ENCODE assay signal across 8 cellular contexts in the genomic region with DNA sequence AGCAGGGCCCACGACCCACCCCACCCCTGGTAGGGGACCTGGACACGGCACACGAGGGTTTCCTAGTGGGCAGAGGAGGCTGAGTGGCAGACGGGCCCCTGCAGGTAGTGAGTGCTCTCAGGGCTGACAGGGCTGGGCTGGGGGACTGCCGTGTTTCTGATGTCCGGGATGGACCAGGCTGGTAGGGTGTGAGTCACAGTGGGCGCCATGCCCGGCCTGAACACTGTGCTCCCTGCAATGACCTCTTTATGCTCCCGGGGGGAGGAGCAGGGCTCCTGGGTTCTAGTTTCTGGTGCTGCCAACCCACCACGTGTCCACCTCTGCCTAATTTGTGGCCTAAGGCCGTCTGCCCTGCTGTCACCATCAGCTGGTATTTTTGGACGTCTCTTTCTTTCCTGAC. TPM values are rescaled to one million over a fixed set of nuclear protein-coding genes. Genes with fewer than 3 reads are reported as not detected.
DNase-seq lines count a peak whose midpoint lies in the region; TF ChIP-seq lines count a peak whose summit lies in the region.

No MANE protein-coding gene starts in this region.

- peak overlapping the region in 8 of 10 experiments; percentile 52 to 73 (median 58); a peak in 13 of 20 replicates for H3K4me3 ChIP-seq in BLaER1 treated with 17β-estradiol and CSF1 and Interleukin-3, amounts not matched to agents 10 nM and 100 nM
- peak overlapping the region; percentile 67 for H3K4me3 ChIP-seq in PC-9
- peak overlapping the region; percentile 58 to 84 for H3K4me3 ChIP-seq in esophagus (ENCODE audit: low read depth in 1 of 2, low read length in 2 of 2)

- in situ Hi-C loops in GM13977 (cut with MboI; ENCODE audit: low pct_unique_long_range_greater_than_20kb, low sequenced_read_pairs, unreplicated experiment), result no loop called here

- no peak for TF ChIP-seq CTCF in PC-9 (conservative IDR thresholded peaks at IDR 0.05)
- no peak for TF ChIP-seq CTCF in GM13977 (IDR thresholded peaks at IDR 0.05; ENCODE audit: extremely low read depth, insufficient read depth, missing control alignments)

- DNase-seq in PC-9, result peak; percentile 74 to 84
- DNase-seq in mucosa of gallbladder (ENCODE audit: low spot score), result peak; percentile 44
- DNase-seq in germinal center (ENCODE audit: low spot score), result no peak
- DNase-seq in GM13977 (ENCODE audit: low spot score), result no peak
- DNase-seq in GM19238 (ENCODE audit: insufficient read length, low spot score), result no peak
- no peak for DNase-seq in mesenteric fat pad (ENCODE audit: low spot score)

- H2AFZ ChIP-seq in PC-9, result peak overlapping the region; percentile 55; the same call in 1 of the 2 replicates

- H3K4me2 ChIP-seq in BLaER1 treated with 17β-estradiol and CSF1 and Interleukin-3, amounts not matched to agents 10 nM and 100 nM, result peak overlapping the region; percentile 88 to 99 (median 95)
- H3K4me2 ChIP-seq in PC-9, result peak overlapping the region; percentile 95

- H3K27ac ChIP-seq in BLaER1 treated with 17β-estradiol and CSF1 and Interleukin-3, amounts not matched to agents 10 nM and 100 nM, result no peak overlapping the region
- H3K27ac ChIP-seq in PC-9, result peak overlapping the region; percentile 38
- peak overlapping the region; percentile 65 to 92 for H3K27ac ChIP-seq in esophagus (ENCODE audit: low read depth in 2 of 2, low read length in 1 of 2)

- no peaks in the 10 kb centered on the region for H3K9me2 ChIP-seq in PC-9 (ENCODE audit: insufficient read depth)

- CTCF ChIA-PET in PC-9 (lab: Charles Lee), result no interaction called here

- BruUV-seq in PC-9 (replicated peaks; lab: Mats Ljungman, UMichigan), result no TSS peak

- H3F3A ChIP-seq in PC-9 (ENCODE audit: insufficient read depth, low read depth), result peaks cover 36% of the 10 kb centered on the region

- intact Hi-C loops in PC-9 (cut with micrococcal nuclease; ENCODE audit: unreplicated experiment), result loop anchor here (1.0 to 5.0 kb wide), 2 partner anchors 10 to 413 kb away; no protein-coding TSS in a partner anchor

- peaks cover 16 to 32% (median 21%) of the 10 kb centered on the region in 11 experiments for H3K36me3 ChIP-seq in BLaER1 treated with 17β-estradiol and CSF1 and Interleukin-3, amounts not matched to agents 10 nM and 100 nM
- H3K36me3 ChIP-seq in PC-9 (ENCODE audit: low read depth) (no peaks in the 10 kb centered on the region), esophagus (ENCODE audit: control insufficient read depth in 2 of 2, insufficient read depth in 2 of 2, low read length in 1 of 2) (peaks cover 10 to 16% of the 10 kb centered on the region in 2 donors)

- H3K9ac ChIP-seq in BLaER1 treated with 17β-estradiol and CSF1 and Interleukin-3, amounts not matched to agents 10 nM and 100 nM, result peak overlapping the region; percentile 45 to 75 (median 67); a peak in 18 of 22 replicates

- H4K20me1 ChIP-seq in BLaER1 treated with 17β-estradiol and CSF1 and Interleukin-3, amounts not matched to agents 10 nM and 100 nM, result peaks cover 54 to 100% (median 94%) of the 10 kb centered on the region in 11 experiments; a peak in 21 of 22 replicates
- peaks cover 28% of the 10 kb centered on the region for H4K20me1 ChIP-seq in PC-9 (ENCODE audit: insufficient read depth)

- H3K9me3 ChIP-seq in BLaER1 treated with 17β-estradiol and CSF1 and Interleukin-3, amounts not matched to agents 10 nM and 100 nM (replicated peaks in 1 of 11), result no peaks in the 10 kb centered on the region
- H3K9me3 ChIP-seq in PC-9 (ENCODE audit: insufficient read depth, low read depth) (no peaks in the 10 kb centered on the region), esophagus (ENCODE audit: control insufficient read depth in 2 of 2, insufficient read depth in 1 of 2, low read depth in 1 of 2, low read length in 1 of 2) (no peaks in the 10 kb centered on the region)

- H3K79me2 ChIP-seq in PC-9 (ENCODE audit: low read depth), result peaks cover 42% of the 10 kb centered on the region

- peaks cover 0 to 14% (median 4%) of the 10 kb centered on the region in 11 experiments; a peak in 7 of 22 replicates for H3K27me3 ChIP-seq in BLaER1 treated with 17β-estradiol and CSF1 and Interleukin-3, amounts not matched to agents 10 nM and 100 nM
- no peaks in the 10 kb centered on the region for H3K27me3 ChIP-seq in PC-9 (ENCODE audit: insufficient read depth, low read depth)
- no peaks in the 10 kb centered on the region for H3K27me3 ChIP-seq in esophagus (ENCODE audit: control insufficient read depth in 1 of 2, insufficient read depth in 2 of 2, low read length in 2 of 2)

- WGBS in esophagus, 2 donors, result 15 to 30% methylated on average over 11 to 12 of the region's 12 CpGs

- peaks cover 83 to 100% (median 86%) of the 10 kb centered on the region in 10 experiments for H3K4me1 ChIP-seq in BLaER1 treated with 17β-estradiol and CSF1 and Interleukin-3, amounts not matched to agents 10 nM and 100 nM
- H3K4me1 ChIP-seq in PC-9 (replicated peaks; ENCODE audit: insufficient read depth) (peaks cover 65% of the 10 kb centered on the region), esophagus (ENCODE audit: control insufficient read depth in 2 of 2, insufficient read depth in 2 of 2, low read length in 1 of 2) (peaks cover 13 to 52% of the 10 kb centered on the region in 2 donors)

- POLR2A ChIA-PET in PC-9 (lab: Charles Lee; ENCODE audit: unreplicated experiment), result no interaction called here

RNA-seq across cellular contexts. Expression of gene ARHGAP23, which starts 26.3 kb away (rescaled TPM):
- total RNA-seq in PC-9 (2021) (129 and 137 TPM in 2 replicates), mucosa of gallbladder (37.6 TPM), mesenteric fat pad (63.4 TPM)
- 10 to 100 TPM; 36.0 to 45.2 TPM for polyA plus RNA-seq in esophagus

Comparison
In these comparisons a context has a peak if more than half of its experiments do, and no peak if none do; other contexts are left out.
1. H3K27ac ChIP-seq: peak in PC-9 (single experiment) and esophagus (2 of 2); none in BLaER1 treated with 17β-estradiol and CSF1 and Interleukin-3, amounts not matched to agents 10 nM and 100 nM (0 of 11).
2. DNase-seq: peak in PC-9 (2 of 2) and mucosa of gallbladder (single experiment); none in germinal center (single experiment), GM13977 (single experiment), GM19238 (single experiment) and mesenteric fat pad (single experiment).
3. Peak in every context shown above with its lines, with median percentiles within 50 percentile points of each other: H3K4me3 ChIP-seq.